ENCODE assay signal across 8 cellular contexts in the genomic region with DNA sequence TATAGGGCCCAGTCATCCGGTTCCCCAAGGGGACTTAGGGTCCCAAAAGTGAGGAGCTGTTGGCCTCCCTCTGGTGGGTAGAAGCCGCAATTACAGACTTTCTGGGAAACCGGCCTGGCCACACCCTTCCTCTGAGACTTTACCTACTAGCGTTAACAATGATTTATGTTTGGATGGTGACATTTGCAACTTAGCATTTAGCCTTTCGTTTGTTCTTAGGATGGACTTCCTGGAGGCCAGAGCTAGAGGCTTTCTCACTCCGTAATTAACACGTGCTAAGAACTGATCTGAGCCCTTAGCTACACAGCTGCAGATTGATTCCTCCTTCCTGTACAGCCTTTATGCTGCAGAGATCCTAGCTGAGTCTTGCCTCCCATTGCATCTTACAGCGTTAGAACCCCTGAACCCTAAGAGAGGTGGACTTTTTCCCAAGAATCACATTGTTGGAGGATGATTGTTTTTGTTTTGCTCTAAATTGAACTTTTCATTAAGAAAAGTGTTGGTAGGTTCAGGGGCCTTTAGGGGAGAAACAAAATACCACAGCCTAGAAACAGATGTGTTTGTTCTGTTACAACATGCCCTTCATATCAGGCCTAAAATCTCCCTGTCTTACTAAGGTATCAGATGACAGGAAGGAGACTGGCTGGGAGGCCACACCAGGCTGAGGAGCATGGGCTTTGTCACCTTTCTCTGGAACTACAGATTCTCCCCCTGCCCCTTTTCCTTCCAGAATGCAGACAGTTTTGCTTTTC. TPM values are rescaled to one million over a fixed set of nuclear protein-coding genes. Genes with fewer than 3 reads are reported as not detected.
DNase-seq lines count a peak whose midpoint lies in the region; ATAC-seq and TF ChIP-seq lines count a peak whose summit lies in the region.

No MANE protein-coding gene starts in this region.

- in situ Hi-C loops in HAP-1 (cut with MboI; ENCODE audit: low sequenced_read_pairs): no loop called here

- intact Hi-C loops in dendritic cell treated with granulocyte-macrophage colony-stimulating factor and Interleukin-4, amounts not matched to agents 40 ng/mL and 50 ng/mL, for 4 days (cut with micrococcal nuclease): loop anchor here (5.0 kb wide), 1 partner anchor 33 kb away; no protein-coding TSS in a partner anchor

- H3K9me3 ChIP-seq in DOHH2 (ENCODE audit: control insufficient read depth, insufficient read depth, low read length): no peaks in the 10 kb centered on the region
- no peaks in the 10 kb centered on the region for H3K9me3 ChIP-seq in HAP-1

- H3K9me3 Mint-ChIP-seq in dendritic cell treated with granulocyte-macrophage colony-stimulating factor and Interleukin-4, amounts not matched to agents 40 ng/mL and 50 ng/mL, for 4 days: no peaks in the 10 kb centered on the region

- TF ChIP-seq CTCF in DOHH2 (IDR thresholded peaks at IDR 0.05; ENCODE audit: low read depth, low read length, poor library complexity, severe bottlenecking): peak; percentile 79

- H3K9me2 ChIP-seq in DOHH2 (replicated peaks; ENCODE audit: control insufficient read depth, low read length): no peaks in the 10 kb centered on the region

- H3K4me3 Mint-ChIP-seq in dendritic cell treated with granulocyte-macrophage colony-stimulating factor and Interleukin-4, amounts not matched to agents 40 ng/mL and 50 ng/mL, for 4 days: peak overlapping the region; percentile 97

- H3K4me3 ChIP-seq in DOHH2 (ENCODE audit: low read length) (peak overlapping the region; percentile 74), HAP-1 (peak overlapping the region; percentile 45)

- H3F3A ChIP-seq in DOHH2 (ENCODE audit: control insufficient read depth, insufficient read depth): peaks cover 26% of the 10 kb centered on the region

- H3K4me1 ChIP-seq in DOHH2 (ENCODE audit: control insufficient read depth, low read length) (peaks cover 56% of the 10 kb centered on the region), HAP-1 (peaks cover 20% of the 10 kb centered on the region)

- peaks cover 12% of the 10 kb centered on the region for H3K79me2 ChIP-seq in DOHH2 (ENCODE audit: control insufficient read depth, low read length)

- H3K27me3 ChIP-seq in DOHH2 (ENCODE audit: control insufficient read depth, low read length): peaks cover under 1% of the 10 kb centered on the region; the same call in 1 of the 2 replicates
- H3K27me3 ChIP-seq in HAP-1 (ENCODE audit: low read depth): peaks cover 5% of the 10 kb centered on the region

- peak; percentile 56 to 58 for ATAC-seq in activated CD4-positive, CD25-positive, alpha-beta regulatory T cell treated with anti-CD3 and anti-CD28 coated beads, Interleukin-2, amount 50 U/mL, for 24 hours
- ATAC-seq in GM21576 (IDR thresholded peaks at IDR 0.05; ENCODE audit: unreplicated experiment): no peak

- no peaks in the 10 kb centered on the region for H4K20me1 ChIP-seq in DOHH2 (ENCODE audit: control insufficient read depth, insufficient read depth, low read depth, low read length)

- DNase-seq in HAP-1 (ENCODE audit: low spot score in 2 of 2) (peak; percentile 77 to 84), NCI-H2171 (lab: John Stamatoyannopoulos, UW) (peak; percentile 70), lung microvascular endothelial cell (ENCODE audit: low read depth in 2 of 2) (peak; percentile 20 to 59)
- DNase-seq in stimulated activated CD8-positive, alpha-beta memory T cell treated with anti-CD3 and anti-CD28 coated beads, Interleukin-4, amount 100 ng/mL, for 24 hours (ENCODE audit: low read depth): peak; percentile 43

- H3K36me3 Mint-ChIP-seq in dendritic cell treated with granulocyte-macrophage colony-stimulating factor and Interleukin-4, amounts not matched to agents 40 ng/mL and 50 ng/mL, for 4 days (ENCODE audit: low read depth): peaks cover 68% of the 10 kb centered on the region

- peak overlapping the region; percentile 81 for H3K27ac ChIP-seq in DOHH2 (ENCODE audit: low read depth, low read length)

- peak overlapping the region; percentile 88 for H3K4me2 ChIP-seq in DOHH2 (ENCODE audit: low read length)

- peaks cover 19% of the 10 kb centered on the region for H3K36me3 ChIP-seq in DOHH2 (ENCODE audit: control insufficient read depth, low read length)
- peaks cover 10% of the 10 kb centered on the region for H3K36me3 ChIP-seq in HAP-1 (replicated peaks)

- peaks cover 32% of the 10 kb centered on the region for H3K4me1 Mint-ChIP-seq in dendritic cell treated with granulocyte-macrophage colony-stimulating factor and Interleukin-4, amounts not matched to agents 40 ng/mL and 50 ng/mL, for 4 days (ENCODE audit: low read depth)

- no peaks in the 10 kb centered on the region for H3K27me3 Mint-ChIP-seq in dendritic cell treated with granulocyte-macrophage colony-stimulating factor and Interleukin-4, amounts not matched to agents 40 ng/mL and 50 ng/mL, for 4 days

- peak overlapping the region; percentile 100 for H3K27ac Mint-ChIP-seq in dendritic cell treated with granulocyte-macrophage colony-stimulating factor and Interleukin-4, amounts not matched to agents 40 ng/mL and 50 ng/mL, for 4 days

RNA-seq across cellular contexts. Expression of a gene that starts 2.0 kb away (rescaled TPM):
- total RNA-seq in lung microvascular endothelial cell: 4.8 and 18.7 TPM in 2 replicates

RNA-seq across cellular contexts. Expression of a gene that starts 41.2 kb away (rescaled TPM):
- total RNA-seq in lung microvascular endothelial cell: 127 and 147 TPM in 2 replicates

RNA-seq across cellular contexts. Expression of a gene that starts 54.0 kb away (rescaled TPM):
- not detected in 2 replicates for total RNA-seq in lung microvascular endothelial cell
